1 cellular context compared by ENCODE assay signal in the genomic region with DNA sequence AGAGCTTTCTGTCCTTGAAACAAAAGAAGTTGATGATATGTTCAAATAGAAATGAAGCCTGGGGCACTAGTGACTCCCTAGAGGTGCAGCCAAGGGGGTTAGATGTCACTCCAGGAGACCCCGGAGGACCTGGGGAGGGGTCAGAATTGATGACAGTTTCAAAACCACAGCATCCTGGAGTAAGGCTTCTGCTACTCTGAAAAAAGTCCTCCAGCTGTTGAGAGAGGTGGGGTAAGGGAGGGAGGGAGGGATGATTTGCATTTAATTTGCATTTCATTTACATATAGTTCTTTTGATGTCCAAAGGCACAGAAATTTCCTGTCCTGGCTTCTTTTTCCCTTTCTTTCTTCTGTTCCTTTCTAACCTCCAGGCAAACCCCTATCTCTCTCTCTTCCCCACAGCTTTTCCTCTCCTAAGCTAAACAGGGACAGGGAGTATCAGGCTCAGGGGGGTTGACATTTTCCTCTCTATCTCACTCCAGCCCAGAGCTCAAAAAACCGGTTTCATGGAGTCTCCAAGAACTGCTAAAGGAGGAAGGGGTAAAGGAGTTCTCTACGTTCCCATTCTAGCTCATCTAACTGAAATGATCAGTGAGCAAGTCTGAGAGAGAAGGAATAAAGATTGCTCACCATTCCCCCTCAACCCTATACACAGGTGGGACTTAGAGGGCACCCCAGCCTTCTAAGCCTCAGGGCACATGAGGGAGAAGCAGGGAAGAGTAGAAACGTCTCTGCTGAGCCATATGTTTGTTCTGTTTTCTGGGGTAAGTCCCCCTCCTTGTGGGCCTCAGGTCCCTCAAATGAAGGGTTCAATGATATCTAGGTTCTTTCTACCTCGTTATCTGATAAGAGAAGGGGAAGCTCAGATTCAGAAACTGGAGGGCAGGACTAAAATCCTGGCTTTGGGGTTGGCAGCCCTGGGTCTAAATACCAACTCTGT.
A peak's percentile ranks its signal among the peaks of the same experiment; 100 is the strongest.
TF ChIP-seq lines count a peak whose summit lies in the region.

No MANE protein-coding gene starts in this region.

TF ChIP-seq in GM12878, 131 proteins besides CTCF, POLR2A, EP300 and RAD21:
- TF ChIP-seq, protein P1, sequence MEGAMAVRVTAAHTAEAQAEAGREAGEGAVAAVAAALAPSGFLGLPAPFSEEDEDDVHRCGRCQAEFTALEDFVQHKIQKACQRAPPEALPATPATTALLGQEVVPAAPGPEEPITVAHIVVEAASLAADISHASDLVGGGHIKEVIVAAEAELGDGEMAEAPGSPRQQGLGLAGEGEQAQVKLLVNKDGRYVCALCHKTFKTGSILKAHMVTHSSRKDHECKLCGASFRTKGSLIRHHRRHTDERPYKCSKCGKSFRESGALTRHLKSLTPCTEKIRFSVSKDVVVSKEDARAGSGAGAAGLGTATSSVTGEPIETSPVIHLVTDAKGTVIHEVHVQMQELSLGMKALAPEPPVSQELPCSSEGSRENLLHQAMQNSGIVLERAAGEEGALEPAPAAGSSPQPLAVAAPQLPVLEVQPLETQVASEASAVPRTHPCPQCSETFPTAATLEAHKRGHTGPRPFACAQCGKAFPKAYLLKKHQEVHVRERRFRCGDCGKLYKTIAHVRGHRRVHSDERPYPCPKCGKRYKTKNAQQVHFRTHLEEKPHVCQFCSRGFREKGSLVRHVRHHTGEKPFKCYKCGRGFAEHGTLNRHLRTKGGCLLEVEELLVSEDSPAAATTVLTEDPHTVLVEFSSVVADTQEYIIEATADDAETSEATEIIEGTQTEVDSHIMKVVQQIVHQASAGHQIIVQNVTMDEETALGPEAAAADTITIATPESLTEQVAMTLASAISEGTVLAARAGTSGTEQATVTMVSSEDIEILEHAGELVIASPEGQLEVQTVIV (IDR thresholded peaks at IDR 0.05; ENCODE audit: borderline replicate concordance, partially characterized antibody), result no peak
- peak; percentile 75; the same call in 1 of the 2 replicates for TF ChIP-seq MTA3 (IDR thresholded peaks at IDR 0.05; ENCODE audit: borderline replicate concordance, low read length)
- peak; percentile 68 for TF ChIP-seq POLR2AphosphoS5 (IDR thresholded peaks at IDR 0.05; ENCODE audit: low read length)
- no peak for TF ChIP-seq YBX1 (IDR thresholded peaks at IDR 0.05)
- TF ChIP-seq, protein P2, sequence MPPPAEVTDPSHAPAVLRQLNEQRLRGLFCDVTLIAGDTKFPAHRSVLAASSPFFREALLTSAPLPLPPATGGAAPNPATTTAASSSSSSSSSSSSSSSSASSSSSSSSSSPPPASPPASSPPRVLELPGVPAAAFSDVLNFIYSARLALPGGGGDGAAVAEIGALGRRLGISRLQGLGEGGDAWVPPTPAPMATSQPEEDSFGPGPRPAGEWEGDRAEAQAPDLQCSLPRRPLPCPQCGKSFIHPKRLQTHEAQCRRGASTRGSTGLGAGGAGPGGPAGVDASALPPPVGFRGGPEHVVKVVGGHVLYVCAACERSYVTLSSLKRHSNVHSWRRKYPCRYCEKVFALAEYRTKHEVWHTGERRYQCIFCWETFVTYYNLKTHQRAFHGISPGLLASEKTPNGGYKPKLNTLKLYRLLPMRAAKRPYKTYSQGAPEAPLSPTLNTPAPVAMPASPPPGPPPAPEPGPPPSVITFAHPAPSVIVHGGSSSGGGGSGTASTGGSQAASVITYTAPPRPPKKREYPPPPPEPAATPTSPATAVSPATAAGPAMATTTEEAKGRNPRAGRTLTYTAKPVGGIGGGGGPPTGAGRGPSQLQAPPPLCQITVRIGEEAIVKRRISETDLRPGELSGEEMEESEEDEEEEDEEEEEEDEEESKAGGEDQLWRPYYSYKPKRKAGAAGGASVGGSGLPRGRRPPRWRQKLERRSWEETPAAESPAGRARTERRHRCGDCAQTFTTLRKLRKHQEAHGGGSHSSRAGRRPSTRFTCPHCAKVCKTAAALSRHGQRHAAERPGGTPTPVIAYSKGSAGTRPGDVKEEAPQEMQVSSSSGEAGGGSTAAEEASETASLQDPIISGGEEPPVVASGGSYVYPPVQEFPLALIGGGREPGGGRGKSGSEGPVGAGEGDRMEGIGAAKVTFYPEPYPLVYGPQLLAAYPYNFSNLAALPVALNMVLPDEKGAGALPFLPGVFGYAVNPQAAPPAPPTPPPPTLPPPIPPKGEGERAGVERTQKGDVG (CRISPR knock-in tag; IDR thresholded peaks at IDR 0.05), result no peak
- TF ChIP-seq SREBF1 (IDR thresholded peaks at IDR 0.05; ENCODE audit: low read length), result no peak
- peak; percentile 72; the same call in 1 of the 2 replicates for TF ChIP-seq PML (IDR thresholded peaks at IDR 0.05; ENCODE audit: low read length)
- 0 out of 2 replicates have a peak, but pooled peaks have one; percentile 9 for TF ChIP-seq RUNX3 (IDR thresholded peaks at IDR 0.05; ENCODE audit: low read length)
- TF ChIP-seq ZBED1 (IDR thresholded peaks at IDR 0.05; ENCODE audit: borderline replicate concordance), result peak; percentile 62; the same call in 1 of the 2 replicates
- TF ChIP-seq MEF2B (IDR thresholded peaks at IDR 0.05; ENCODE audit: partially characterized antibody, poor library complexity, severe bottlenecking), result no peak
- TF ChIP-seq CREM (IDR thresholded peaks at IDR 0.05; ENCODE audit: low read depth), result 0 out of 2 replicates have a peak, but pooled peaks have one; percentile 8
- TF ChIP-seq, protein P3, sequence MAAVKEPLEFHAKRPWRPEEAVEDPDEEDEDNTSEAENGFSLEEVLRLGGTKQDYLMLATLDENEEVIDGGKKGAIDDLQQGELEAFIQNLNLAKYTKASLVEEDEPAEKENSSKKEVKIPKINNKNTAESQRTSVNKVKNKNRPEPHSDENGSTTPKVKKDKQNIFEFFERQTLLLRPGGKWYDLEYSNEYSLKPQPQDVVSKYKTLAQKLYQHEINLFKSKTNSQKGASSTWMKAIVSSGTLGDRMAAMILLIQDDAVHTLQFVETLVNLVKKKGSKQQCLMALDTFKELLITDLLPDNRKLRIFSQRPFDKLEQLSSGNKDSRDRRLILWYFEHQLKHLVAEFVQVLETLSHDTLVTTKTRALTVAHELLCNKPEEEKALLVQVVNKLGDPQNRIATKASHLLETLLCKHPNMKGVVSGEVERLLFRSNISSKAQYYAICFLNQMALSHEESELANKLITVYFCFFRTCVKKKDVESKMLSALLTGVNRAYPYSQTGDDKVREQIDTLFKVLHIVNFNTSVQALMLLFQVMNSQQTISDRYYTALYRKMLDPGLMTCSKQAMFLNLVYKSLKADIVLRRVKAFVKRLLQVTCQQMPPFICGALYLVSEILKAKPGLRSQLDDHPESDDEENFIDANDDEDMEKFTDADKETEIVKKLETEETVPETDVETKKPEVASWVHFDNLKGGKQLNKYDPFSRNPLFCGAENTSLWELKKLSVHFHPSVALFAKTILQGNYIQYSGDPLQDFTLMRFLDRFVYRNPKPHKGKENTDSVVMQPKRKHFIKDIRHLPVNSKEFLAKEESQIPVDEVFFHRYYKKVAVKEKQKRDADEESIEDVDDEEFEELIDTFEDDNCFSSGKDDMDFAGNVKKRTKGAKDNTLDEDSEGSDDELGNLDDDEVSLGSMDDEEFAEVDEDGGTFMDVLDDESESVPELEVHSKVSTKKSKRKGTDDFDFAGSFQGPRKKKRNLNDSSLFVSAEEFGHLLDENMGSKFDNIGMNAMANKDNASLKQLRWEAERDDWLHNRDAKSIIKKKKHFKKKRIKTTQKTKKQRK (IDR thresholded peaks at IDR 0.05; ENCODE audit: low read depth, low read length), result no peak
